Comparison of ENCODE assay signal across 14 cellular contexts in genomic region chr13:28590450-28590849, GRCh38.
DNase-seq lines count a peak whose midpoint lies in the region; ATAC-seq and TF ChIP-seq lines count a peak whose summit lies in the region.
"Had no signal": no experiment of that assay in that cellular context is flagged by ENCODE, and none has a peak within 500 bp of the region (broad histone marks: within the 10 kb centered on the region; RNA-seq: fewer than 3 reads in every experiment).

No MANE protein-coding gene starts in this region.

- no peak for DNase-seq in GM23338 (ENCODE audit: low spot score)
- DNase-seq in MV-4-11 (lab: John Stamatoyannopoulos, UW) = peak; percentile 6
- DNase-seq in SIG-M5 treated with dmso at 0.1 percent for 504 hours (lab: John Stamatoyannopoulos, UW; ENCODE audit: unreplicated experiment) = peak; percentile 94
- DNase-seq in neural progenitor cell (ENCODE audit: low spot score) = no peak
- DNase-seq in HUDEP-2 (lab: John Stamatoyannopoulos, UW; ENCODE audit: unreplicated experiment in 76 of 76) = no peak
- no peak for DNase-seq in T-helper 2 cell treated with Interferon-gamma antibody and Interleukin-4, amounts not matched to agents 5 μg/mL and 100 μg/mL, for 36 hours (ENCODE audit: low spot score)
- DNase-seq in activated naive CD4-positive, alpha-beta T cell (lab: John Stamatoyannopoulos, UW) = no peak
- DNase-seq: C1 segment of cervical spinal cord; CD4-positive, alpha-beta memory T cell; DMS79; GOT3 had no signal

- H3F3A ChIP-seq in GM23338 (replicated peaks; ENCODE audit: low read depth) (0 out of 2 replicates have a peak, but pooled peaks cover 4% of the 10 kb centered on the region), neural progenitor cell (ENCODE audit: low read depth) (no peaks in the 10 kb centered on the region)

- H3K27me3 ChIP-seq in GM23338 (ENCODE audit: insufficient read depth) (no peaks in the 10 kb centered on the region), neural progenitor cell (no peaks in the 10 kb centered on the region)

- H3K4me1 ChIP-seq in GM23338 (ENCODE audit: insufficient read depth) = no peaks in the 10 kb centered on the region
- H3K4me1 ChIP-seq in neural progenitor cell = peaks cover 5% of the 10 kb centered on the region
- H3K4me1 ChIP-seq: HAP-1 had no signal

- no peak overlapping the region for H3K4me3 ChIP-seq in GM23338
- no peak overlapping the region for H3K4me3 ChIP-seq in neural progenitor cell
- H3K4me3 ChIP-seq: GM12878, HAP-1 had no signal

- H3K9me3 ChIP-seq in neural progenitor cell (ENCODE audit: low read depth) = no peaks in the 10 kb centered on the region
- H3K9me3 ChIP-seq: HAP-1 had no signal

- H3K36me3 ChIP-seq in GM23338 (ENCODE audit: insufficient read depth) = no peaks in the 10 kb centered on the region
- H3K36me3 ChIP-seq in neural progenitor cell = no peaks in the 10 kb centered on the region
- H3K36me3 ChIP-seq: HAP-1 had no signal

- no peak overlapping the region for H3K27ac ChIP-seq in GM23338 (ENCODE audit: low read depth)
- H3K27ac ChIP-seq in neural progenitor cell = no peak overlapping the region

- no peaks in the 10 kb centered on the region; the same call in 2 of the 3 replicates for H3K36me3 Mint-ChIP-seq in GM23338 (ENCODE audit: low read depth)
- no peaks in the 10 kb centered on the region for H3K36me3 Mint-ChIP-seq in neural progenitor cell
- H3K36me3 Mint-ChIP-seq in T-helper 2 cell treated with Interferon-gamma antibody and Interleukin-4, amounts not matched to agents 5 μg/mL and 100 μg/mL, for 36 hours (ENCODE audit: low read depth) = no peaks in the 10 kb centered on the region
- H3K36me3 Mint-ChIP-seq: CD4-positive, alpha-beta memory T cell had no signal

- H3K4me3 Mint-ChIP-seq in GM23338 (no peak overlapping the region), neural progenitor cell (no peak overlapping the region)
- H3K4me3 Mint-ChIP-seq in T-helper 2 cell treated with Interferon-gamma antibody and Interleukin-4, amounts not matched to agents 5 μg/mL and 100 μg/mL, for 36 hours = no peak overlapping the region
- H3K4me3 Mint-ChIP-seq: B cell; CD4-positive, alpha-beta memory T cell had no signal

- H3K4me1 Mint-ChIP-seq in GM23338 (peaks cover 22% of the 10 kb centered on the region), neural progenitor cell (no peaks in the 10 kb centered on the region)
- H3K4me1 Mint-ChIP-seq in T-helper 2 cell treated with Interferon-gamma antibody and Interleukin-4, amounts not matched to agents 5 μg/mL and 100 μg/mL, for 36 hours (ENCODE audit: low read depth) = peaks cover 2% of the 10 kb centered on the region

- H3K79me2 ChIP-seq in GM23338 (replicated peaks; ENCODE audit: insufficient read depth) (no peaks in the 10 kb centered on the region), neural progenitor cell (ENCODE audit: low read depth) (no peaks in the 10 kb centered on the region)

- H3K4me2 ChIP-seq in GM23338 (no peak overlapping the region), neural progenitor cell (no peak overlapping the region)

- H3K27ac Mint-ChIP-seq in GM23338 = no peak overlapping the region
- no peak overlapping the region for H3K27ac Mint-ChIP-seq in neural progenitor cell
- no peak overlapping the region for H3K27ac Mint-ChIP-seq in T-helper 2 cell treated with Interferon-gamma antibody and Interleukin-4, amounts not matched to agents 5 μg/mL and 100 μg/mL, for 36 hours
- H3K27ac Mint-ChIP-seq: B cell; CD4-positive, alpha-beta memory T cell had no signal

- TF ChIP-seq CTCF in GM23338 (conservative IDR thresholded peaks at IDR 0.05; ENCODE audit: low read depth in 2 of 2) = no peak
- TF ChIP-seq CTCF in neural progenitor cell (IDR thresholded peaks at IDR 0.05) = no peak

- H2AFZ ChIP-seq in GM23338 (peak overlapping the region; percentile 92), neural progenitor cell (replicated peaks) (peak overlapping the region; percentile 89)

- H4K20me1 ChIP-seq in GM23338 (replicated peaks; ENCODE audit: insufficient read depth) = no peaks in the 10 kb centered on the region
- no peaks in the 10 kb centered on the region for H4K20me1 ChIP-seq in neural progenitor cell (ENCODE audit: low read depth)

- H3K9me2 ChIP-seq in GM23338 (ENCODE audit: insufficient read depth) = peaks cover 8% of the 10 kb centered on the region; the same call in 1 of the 2 replicates

- ATAC-seq in GM23338 = no peak
- ATAC-seq: GM12878 had no signal

- no peak overlapping the region for H3K9ac ChIP-seq in neural progenitor cell

- H3K27me3 Mint-ChIP-seq in GM23338 (ENCODE audit: insufficient read depth, low read depth, poor library complexity) (peaks cover 11% of the 10 kb centered on the region), neural progenitor cell (ENCODE audit: insufficient read depth, low read depth) (peaks cover 2% of the 10 kb centered on the region)
- peaks cover 8% of the 10 kb centered on the region for H3K27me3 Mint-ChIP-seq in T-helper 2 cell treated with Interferon-gamma antibody and Interleukin-4, amounts not matched to agents 5 μg/mL and 100 μg/mL, for 36 hours (ENCODE audit: low read depth)

- H3K9me3 Mint-ChIP-seq in GM23338 = no peaks in the 10 kb centered on the region
- H3K9me3 Mint-ChIP-seq in neural progenitor cell = no peaks in the 10 kb centered on the region
- H3K9me3 Mint-ChIP-seq in T-helper 2 cell treated with Interferon-gamma antibody and Interleukin-4, amounts not matched to agents 5 μg/mL and 100 μg/mL, for 36 hours = no peaks in the 10 kb centered on the region

TF ChIP-seq in GM23338, 12 proteins besides CTCF, POLR2A, EP300 and RAD21 (continues in another document):
- TF ChIP-seq JUNB (IDR thresholded peaks at IDR 0.05; ENCODE audit: unreplicated experiment) (no peak), ZNF462 (CRISPR knock-in tag; IDR thresholded peaks at IDR 0.05) (no peak), ETS1 (IDR thresholded peaks at IDR 0.05) (no peak), CREB1 (CRISPR knock-in tag; IDR thresholded peaks at IDR 0.05; ENCODE audit: low read depth) (no peak)

Comparison
In these comparisons a context has a peak if more than half of its experiments do, and no peak if none do; other contexts are left out.
1. DNase-seq: peak in MV-4-11 (single experiment) and SIG-M5 treated with dmso at 0.1 percent for 504 hours (single experiment); none in GM23338 (single experiment), neural progenitor cell (single experiment), HUDEP-2 (0 of 76), T-helper 2 cell treated with Interferon-gamma antibody and Interleukin-4, amounts not matched to agents 5 μg/mL and 100 μg/mL, for 36 hours (single experiment) and activated naive CD4-positive, alpha-beta T cell (0 of 4).